ENCODE assay signal across 8 cellular contexts in the genomic region with DNA sequence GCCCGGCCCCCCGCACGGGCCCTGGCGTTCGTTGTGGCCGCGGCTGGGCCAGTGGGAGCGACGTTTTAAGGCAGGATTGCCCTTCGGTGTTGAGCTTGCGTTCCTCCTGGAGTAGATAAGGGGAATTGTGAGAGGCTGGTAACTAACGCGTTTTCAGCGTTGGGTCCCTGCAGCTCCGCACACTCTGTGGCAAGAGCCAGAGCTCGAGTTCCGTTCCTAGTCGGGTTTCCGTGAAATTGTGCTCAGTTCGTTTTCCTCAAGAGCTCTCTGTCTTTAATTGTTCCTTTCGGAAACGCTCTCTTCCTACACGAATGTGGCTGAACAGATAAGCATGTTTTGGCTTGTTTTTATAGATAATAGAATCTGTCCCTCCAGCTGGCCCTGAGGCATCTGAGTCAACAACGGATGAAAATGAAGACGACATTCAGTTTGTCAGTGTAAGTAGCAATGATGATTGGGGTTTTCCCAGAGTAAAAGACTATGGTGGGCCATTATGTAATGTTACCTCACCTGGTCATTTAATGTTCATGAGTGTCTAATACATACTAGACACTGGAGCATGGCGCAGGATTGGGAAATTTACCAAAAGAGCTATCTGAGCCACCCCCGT. TPM values are rescaled to one million over a fixed set of nuclear protein-coding genes. Genes with fewer than 3 reads are reported as not detected.
DNase-seq lines count a peak whose midpoint lies in the region; ATAC-seq, FAIRE-seq and TF ChIP-seq lines count a peak whose summit lies in the region.
"Not testable (repeated sequence)": the region's sequence is repeated elsewhere in the genome, so short reads cannot be mapped to it uniquely, and the experiment has no call there.

No MANE protein-coding gene starts in this region.

- TF ChIP-seq POLR2A in GM12891 (IDR thresholded peaks at IDR 0.05; ENCODE audit: low read depth, low read length), result not testable (repeated sequence)

- peak overlapping the region; percentile 83 for H3K4me3 Mint-ChIP-seq in activated CD4-positive, alpha-beta memory T cell treated with anti-CD3 and anti-CD28 coated beads, Interleukin-2, amount 10 ng/mL, durations not matched to agents 7 days and 5 days

- H3K9me3 Mint-ChIP-seq in activated CD4-positive, alpha-beta memory T cell treated with anti-CD3 and anti-CD28 coated beads, Interleukin-2, amount 10 ng/mL, durations not matched to agents 7 days and 5 days, result not testable (repeated sequence)

- H3K9me3 ChIP-seq in HUES6 (ENCODE audit: control insufficient read depth, insufficient read depth, low read depth, low read length); effector memory CD4-positive, alpha-beta T cell (ENCODE audit: control insufficient read depth, low read length); mesodermal cell (ENCODE audit: control insufficient read depth, low read length); stomach smooth muscle (ENCODE audit: control insufficient read depth in 2 of 2, low read length in 2 of 2): not testable (repeated sequence)

- POLR2A ChIA-PET in activated CD4-positive, alpha-beta memory T cell treated with anti-CD3 and anti-CD28 coated beads, Interleukin-2, amount 10 ng/mL, durations not matched to agents 7 days and 5 days (lab: Charles Lee), result interaction anchor here (1.5 kb wide), 1 partner anchor 81 kb away, joined by 6 read pairs; a partner anchor contains a TSS

- peaks cover 14% of the 10 kb centered on the region; the same call in 1 of the 2 replicates for H3K4me1 ChIP-seq in HUES6 (ENCODE audit: control insufficient read depth, insufficient read depth, low read length)
- peaks cover 10% of the 10 kb centered on the region for H3K4me1 ChIP-seq in effector memory CD4-positive, alpha-beta T cell (ENCODE audit: control insufficient read depth, insufficient read depth, low read length, poor library complexity, severe bottlenecking)
- not testable (repeated sequence) for H3K4me1 ChIP-seq in mesodermal cell (ENCODE audit: control insufficient read depth, insufficient read depth, low read length, poor library complexity, severe bottlenecking); stomach smooth muscle (ENCODE audit: control insufficient read depth, insufficient read depth, low read length)

- no CpG with 5 or more reads among the region's 27 CpGs for WGBS in mesodermal cell (ENCODE audit: insufficient coverage in 2 of 2), 2 experiments

- not testable (repeated sequence) for H3K27me3 Mint-ChIP-seq in activated CD4-positive, alpha-beta memory T cell treated with anti-CD3 and anti-CD28 coated beads, Interleukin-2, amount 10 ng/mL, durations not matched to agents 7 days and 5 days

- not testable (repeated sequence) for H3K27me3 ChIP-seq in HUES6 (ENCODE audit: control insufficient read depth, insufficient read depth, low read length); effector memory CD4-positive, alpha-beta T cell (replicated peaks; ENCODE audit: control insufficient read depth, insufficient read depth, low read length, poor library complexity, severe bottlenecking); stomach smooth muscle (ENCODE audit: control insufficient read depth in 1 of 2, insufficient read depth in 2 of 2, low read length in 2 of 2)

- H3K9ac ChIP-seq in HUES6 (ENCODE audit: low read length); stomach smooth muscle (ENCODE audit: low read length in 2 of 2): not testable (repeated sequence)

- H3K27ac Mint-ChIP-seq in activated CD4-positive, alpha-beta memory T cell treated with anti-CD3 and anti-CD28 coated beads, Interleukin-2, amount 10 ng/mL, durations not matched to agents 7 days and 5 days, result not testable (repeated sequence)

- H3K4me1 Mint-ChIP-seq in activated CD4-positive, alpha-beta memory T cell treated with anti-CD3 and anti-CD28 coated beads, Interleukin-2, amount 10 ng/mL, durations not matched to agents 7 days and 5 days, result peaks cover 37% of the 10 kb centered on the region

- H3K36me3 ChIP-seq in HUES6 (ENCODE audit: control insufficient read depth, insufficient read depth, low read length) (peaks cover 23% of the 10 kb centered on the region), mesodermal cell (ENCODE audit: control insufficient read depth, insufficient read depth, low read length) (peaks cover 29% of the 10 kb centered on the region)
- H3K36me3 ChIP-seq in effector memory CD4-positive, alpha-beta T cell (ENCODE audit: control insufficient read depth, insufficient read depth, low read length); stomach smooth muscle (ENCODE audit: control insufficient read depth in 2 of 2, insufficient read depth in 2 of 2, low read length in 2 of 2): not testable (repeated sequence)

- CTCF ChIA-PET in activated CD4-positive, alpha-beta memory T cell treated with anti-CD3 and anti-CD28 coated beads, Interleukin-2, amount 10 ng/mL, durations not matched to agents 7 days and 5 days (lab: Charles Lee), result not testable (repeated sequence)

- H3K4me3 ChIP-seq in HUES6 (ENCODE audit: low read depth, low read length), result not testable (repeated sequence)
- peak overlapping the region; percentile 49 for H3K4me3 ChIP-seq in effector memory CD4-positive, alpha-beta T cell (ENCODE audit: insufficient read depth, low read depth, low read length, poor library complexity, severe bottlenecking)
- H3K4me3 ChIP-seq in mesodermal cell (ENCODE audit: extremely low read depth, insufficient read depth, low read length, poor library complexity, severe bottlenecking) (peak overlapping the region; percentile 60), stomach smooth muscle (ENCODE audit: low read length in 2 of 2) (peak overlapping the region in 1 of 2 donors; percentile 72)

- H3K36me3 Mint-ChIP-seq in activated CD4-positive, alpha-beta memory T cell treated with anti-CD3 and anti-CD28 coated beads, Interleukin-2, amount 10 ng/mL, durations not matched to agents 7 days and 5 days (ENCODE audit: low read depth), result peaks cover 28% of the 10 kb centered on the region

- H3K27ac ChIP-seq in HUES6 (ENCODE audit: low read depth, low read length) (0 out of 2 replicates have a peak overlapping the region, but pooled peaks have one; percentile 7), stomach smooth muscle (ENCODE audit: low read length) (peak overlapping the region; percentile 43)
- not testable (repeated sequence) for H3K27ac ChIP-seq in effector memory CD4-positive, alpha-beta T cell (ENCODE audit: insufficient read depth, low read length, poor library complexity, severe bottlenecking); mesodermal cell (ENCODE audit: low read depth, low read length, severe bottlenecking)

- ATAC-seq in GM21367 (IDR thresholded peaks at IDR 0.05; ENCODE audit: unreplicated experiment), result peak; percentile 6
- ATAC-seq in HG02938 (IDR thresholded peaks at IDR 0.05; ENCODE audit: unreplicated experiment), result peak; percentile 15

- not testable (repeated sequence) for DNase-seq in GM12891 (ENCODE audit: insufficient read length, low spot score); activated CD4-positive, alpha-beta memory T cell treated with anti-CD3 and anti-CD28 coated beads, Interleukin-2, amount 10 ng/mL, durations not matched to agents 7 days and 5 days; effector memory CD4-positive, alpha-beta T cell

- FAIRE-seq in GM12891 (lab: Jason Lieb, UNC), result peak; percentile 98

RNA-seq across cellular contexts. Expression of a gene that starts 0.6 kb away (rescaled TPM):
- 9.5 TPM for polyA plus RNA-seq in GM12891 (2012; ENCODE audit: low read depth, missing spikeins)
- total RNA-seq in activated CD4-positive, alpha-beta memory T cell treated with anti-CD3 and anti-CD28 coated beads, Interleukin-2, amount 10 ng/mL, durations not matched to agents 7 days and 5 days, result 10 to 100 TPM; 55.9 to 56.4 TPM
- polyA plus RNA-seq in mesodermal cell (2013, experiment 1 of 2), result 40.3 TPM
- 43.0 TPM for polyA plus RNA-seq in mesodermal cell (2013, experiment 2 of 2)

RNA-seq across cellular contexts. Expression of a gene that starts 44.1 kb away (rescaled TPM):
- polyA plus RNA-seq in GM12891 (2012; ENCODE audit: low read depth, missing spikeins), result 7.3 TPM
- 10 to 100 TPM; 11.8 to 12.6 TPM for total RNA-seq in activated CD4-positive, alpha-beta memory T cell treated with anti-CD3 and anti-CD28 coated beads, Interleukin-2, amount 10 ng/mL, durations not matched to agents 7 days and 5 days
- polyA plus RNA-seq in mesodermal cell (2013, experiment 1 of 2), result 15.3 TPM
- 14.7 TPM for polyA plus RNA-seq in mesodermal cell (2013, experiment 2 of 2)
